ENCODE assay signal across 9 cellular contexts in the genomic region with DNA sequence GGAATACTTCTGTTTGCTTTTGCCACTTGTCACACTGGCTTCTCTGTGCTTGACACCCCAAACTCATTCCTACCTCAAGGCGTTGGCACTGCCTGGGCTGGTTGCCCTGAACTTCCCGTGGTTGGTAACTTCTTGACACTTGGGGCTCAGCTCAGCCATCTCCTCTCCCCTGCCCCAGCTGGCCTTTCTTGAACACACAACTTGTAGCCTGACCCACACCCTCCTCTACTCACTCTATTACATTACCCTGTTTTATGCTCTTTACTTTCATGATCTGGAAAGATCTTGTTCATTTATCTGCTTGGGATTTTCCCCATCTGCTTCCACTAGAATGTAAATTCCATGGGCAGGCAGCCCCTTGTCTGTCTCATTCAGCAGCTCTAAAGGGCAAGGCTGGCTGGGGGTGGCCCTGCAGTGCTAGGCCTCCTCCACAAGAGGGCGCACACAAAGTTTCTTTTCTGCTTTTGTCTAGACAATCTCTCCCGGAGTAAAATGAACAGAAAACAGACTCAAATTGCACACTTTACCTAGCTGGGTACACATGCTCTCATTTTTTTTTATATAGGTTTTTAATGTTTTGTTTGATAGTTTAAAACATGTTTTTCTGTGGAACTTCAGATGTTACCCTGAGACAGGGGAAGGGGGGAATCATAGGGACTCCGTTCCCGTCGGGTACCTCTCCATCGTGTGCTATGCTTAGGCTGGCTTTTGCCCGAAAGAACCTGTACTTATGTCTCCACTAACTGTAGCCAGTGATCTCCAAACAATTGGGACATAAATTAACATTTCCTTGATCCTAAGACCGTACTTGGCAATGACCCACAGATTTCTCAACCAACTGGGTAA. TPM values are rescaled to one million over a fixed set of nuclear protein-coding genes. Genes with fewer than 3 reads are reported as not detected.
DNase-seq lines count a peak whose midpoint lies in the region; ATAC-seq and TF ChIP-seq lines count a peak whose summit lies in the region.
"Had no signal": no experiment of that assay in that cellular context is flagged by ENCODE, and none has a peak within 500 bp of the region (broad histone marks: within the 10 kb centered on the region; RNA-seq: fewer than 3 reads in every experiment).

No MANE protein-coding gene starts in this region.

- ATAC-seq in GM21515 (IDR thresholded peaks at IDR 0.05; ENCODE audit: unreplicated experiment), result peak; percentile 71

- DNase-seq in DMS114 treated with DMSO at 0.1 percent for 48 hours (lab: John Stamatoyannopoulos, UW; ENCODE audit: unreplicated experiment) (peak; percentile 14), MV-4-11 (lab: John Stamatoyannopoulos, UW) (peak; percentile 23), T-helper 9 cell (peak; percentile 44), astrocyte of the spinal cord (ENCODE audit: low read depth, low spot score) (peak; percentile 53), inferior parietal cortex (ENCODE audit: extremely low spot score) (peak; percentile 83), mesenteric fat pad (ENCODE audit: low spot score) (no peak)
- peak; percentile 6 to 42 for DNase-seq in stimulated activated CD4-positive, alpha-beta T cell treated with anti-CD3 and anti-CD28 coated beads, Interleukin-1b, Interleukin-23, amount 100 ng/mL, for 1 hour (ENCODE audit: low read depth in 2 of 2)

- H3K4me3 ChIP-seq in astrocyte of the spinal cord (ENCODE audit: low read depth, low read length), result no peak overlapping the region

- in situ Hi-C loops in astrocyte of the spinal cord (cut with HindIII; ENCODE audit: low sequenced_read_pairs), result no loop called here

- peak; percentile 98 for TF ChIP-seq CTCF in astrocyte of the spinal cord (IDR thresholded peaks at IDR 0.05; ENCODE audit: low read depth, low read length)

RNA-seq across cellular contexts. Expression of a gene that starts 16.4 kb away (rescaled TPM):
- 0.22 TPM for total RNA-seq in mesenteric fat pad
- total RNA-seq: activated CD8-positive, alpha-beta memory T cell treated with anti-CD3 and anti-CD28 coated beads for 36 hours had no signal

RNA-seq across cellular contexts. Expression of a gene that starts 40.0 kb away (rescaled TPM):
- 6.5 TPM for total RNA-seq in mesenteric fat pad
